ENCODE assay signal across 8 cellular contexts in the genomic region with DNA sequence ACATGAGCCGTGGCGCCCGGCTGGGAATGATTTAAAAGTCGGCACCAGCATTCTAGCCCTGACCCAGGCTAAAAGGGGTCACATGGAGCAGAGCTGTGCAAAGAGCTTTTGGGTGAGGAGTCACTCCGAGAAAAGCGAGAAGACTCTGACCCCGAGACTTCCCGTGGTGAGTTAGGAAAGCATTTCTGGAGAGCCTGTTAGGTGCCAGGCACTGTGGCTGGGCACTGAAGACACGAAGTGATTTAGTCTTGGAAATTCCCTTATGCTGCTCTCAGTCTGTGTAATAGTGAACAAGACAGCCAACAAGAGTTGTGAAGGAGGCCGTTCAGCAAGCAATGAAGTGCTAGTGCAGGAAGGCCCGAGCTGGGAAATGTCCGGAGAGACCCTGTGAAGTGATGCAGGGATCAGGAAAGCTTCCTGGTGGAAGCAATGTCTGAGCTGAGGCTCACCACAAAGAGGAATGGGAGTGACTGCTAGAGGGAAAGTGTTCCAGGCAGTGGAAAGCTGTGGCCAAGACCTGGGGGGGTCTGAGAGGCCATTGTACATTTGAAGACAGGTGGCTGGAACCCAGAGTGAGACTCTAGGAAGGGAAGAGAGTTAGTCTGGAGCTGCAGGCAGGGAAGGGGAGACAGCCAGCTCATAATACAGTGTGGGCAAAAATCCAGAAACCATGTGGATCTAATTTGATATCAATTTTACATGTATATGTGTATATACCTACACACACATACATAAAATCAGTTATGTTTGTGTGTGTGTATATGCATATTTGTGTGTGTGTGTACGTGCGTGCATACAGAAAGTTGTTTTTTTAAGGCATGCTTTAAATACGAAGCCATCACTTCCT. TPM values are rescaled to one million over a fixed set of nuclear protein-coding genes. Genes with fewer than 3 reads are reported as not detected.
DNase-seq lines count a peak whose midpoint lies in the region; ATAC-seq, FAIRE-seq and TF ChIP-seq lines count a peak whose summit lies in the region.

No MANE protein-coding gene starts in this region.

- TF ChIP-seq EP300 in A549 (IDR thresholded peaks at IDR 0.05) (no peak), K562 (IDR thresholded peaks at IDR 0.05; ENCODE audit: low read length) (no peak)

- H3K79me2 ChIP-seq in H9 (ENCODE audit: insufficient read depth, low read length) (peaks cover 18% of the 10 kb centered on the region; the same call in 1 of the 2 replicates), K562 (ENCODE audit: control insufficient read depth, insufficient read depth, low read length) (peaks cover 83% of the 10 kb centered on the region)

- no peak for ATAC-seq in A549
- no peak for ATAC-seq in K562
- peak in 1 of 2 donors; percentile 13 for ATAC-seq in natural killer cell treated with Interleukin-12 subunit alpha and Interleukin-12 subunit beta and Interleukin-15 and Interleukin-18, amount 100 ng/mL, for 72 hours
- ATAC-seq in HG02852 (IDR thresholded peaks at IDR 0.05; ENCODE audit: unreplicated experiment) = no peak
- no peak for ATAC-seq in HG03520 (IDR thresholded peaks at IDR 0.05; ENCODE audit: unreplicated experiment)

- H3K9ac ChIP-seq in H9 (ENCODE audit: extremely low read depth, insufficient read length, low read length) (no peak overlapping the region), K562 (ENCODE audit: insufficient read depth in 1 of 2, low read depth in 2 of 2, low read length in 2 of 2) (peak overlapping the region in 1 of 2 experiments; percentile 3; a peak in 2 of 4 replicates)

- WGBS in A549 (ENCODE audit: missing lambda C conversion rate) = 78% methylated on average over 15 of the region's 15 CpGs
- WGBS in H9 (ENCODE audit: extremely low coverage, insufficient read length, low lambda C conversion rate) = no CpG with 5 or more reads among the region's 15 CpGs
- WGBS in K562 (ENCODE audit: insufficient coverage, low coverage, missing lambda C conversion rate) = 87% methylated on average over 15 of the region's 15 CpGs

- no peak overlapping the region for H2BK120ac ChIP-seq in H9 (ENCODE audit: low read depth, low read length, poor library complexity, severe bottlenecking)

- no peak overlapping the region for H2BK5ac ChIP-seq in H9 (ENCODE audit: insufficient read length, low read length)

- H3K4me2 ChIP-seq in A549 = 0 out of 3 replicates have a peak overlapping the region, but pooled peaks have one; percentile 20
- H3K4me2 ChIP-seq in H9 (ENCODE audit: insufficient read depth, insufficient read length, low read length) = no peak overlapping the region
- H3K4me2 ChIP-seq in K562 (ENCODE audit: insufficient read depth, low read length) = no peak overlapping the region

- no peak overlapping the region for H2BK20ac ChIP-seq in H9 (ENCODE audit: low read depth, low read length, poor library complexity, severe bottlenecking)

- H3K4me3 Mint-ChIP-seq in H9 = no peak overlapping the region
- H3K4me3 Mint-ChIP-seq in natural killer cell treated with Interleukin-12 subunit alpha and Interleukin-12 subunit beta and Interleukin-15 and Interleukin-18, amount 100 ng/mL, for 72 hours = peak overlapping the region; percentile 91

- H3K4me1 ChIP-seq in A549 (peaks cover 53% of the 10 kb centered on the region), H9 (ENCODE audit: insufficient read depth, low read length) (peaks cover 12% of the 10 kb centered on the region; the same call in 1 of the 2 replicates), K562 (replicated peaks in 1 of 2; ENCODE audit: control insufficient read depth in 2 of 2, insufficient read depth in 2 of 2, low read length in 2 of 2) (peaks cover 34 to 41% of the 10 kb centered on the region in 2 experiments)

- peaks cover 58 to 61% of the 10 kb centered on the region in 2 experiments for H3K4me1 Mint-ChIP-seq in H9
- peaks cover 80 to 87% of the 10 kb centered on the region in 2 donors for H3K4me1 Mint-ChIP-seq in natural killer cell treated with Interleukin-12 subunit alpha and Interleukin-12 subunit beta and Interleukin-15 and Interleukin-18, amount 100 ng/mL, for 72 hours (ENCODE audit: low read depth in 2 of 2)

- H3K27me3 ChIP-seq in H9 (ENCODE audit: insufficient read depth, low read length) (no peaks in the 10 kb centered on the region), K562 (ENCODE audit: control insufficient read depth in 2 of 2, insufficient read depth in 2 of 2, low read length in 2 of 2) (no peaks in the 10 kb centered on the region)

- peaks cover 13% of the 10 kb centered on the region for H3K79me1 ChIP-seq in H9 (ENCODE audit: insufficient read depth, low read depth, low read length, poor library complexity, severe bottlenecking)

- H3K9me1 ChIP-seq in K562 (ENCODE audit: control insufficient read depth, insufficient read depth, low read length) = no peaks in the 10 kb centered on the region

- TF ChIP-seq CTCF in A549 (IDR thresholded peaks at IDR 0.05) (no peak), H9 (conservative IDR thresholded peaks at IDR 0.05) (no peak), K562 (IDR thresholded peaks at IDR 0.05 in 2 of 3, conservative IDR thresholded peaks at IDR 0.05 in 1 of 3; ENCODE audit: insufficient read depth in 2 of 3, low read depth in 1 of 3, low read length in 3 of 3) (no peak)

- DNase-seq in A549 (ENCODE audit: low read depth in 1 of 2, low spot score in 1 of 2) (no peak), H9 (no peak), K562 (ENCODE audit: extremely low read depth in 1 of 4, low spot score in 3 of 4) (no peak), NCI-H526 (lab: John Stamatoyannopoulos, UW) (no peak), NCI-H2227 (lab: John Stamatoyannopoulos, UW; ENCODE audit: unreplicated experiment) (no peak)
- DNase-seq in natural killer cell treated with Interleukin-12 subunit alpha and Interleukin-12 subunit beta and Interleukin-15 and Interleukin-18, amount 100 ng/mL, for 72 hours (ENCODE audit: low spot score) = peak; percentile 69

- in situ Hi-C loops in K562 (cut with MboI) = no loop called here

- no peak overlapping the region for H3T11ph ChIP-seq in H9 (ENCODE audit: low read length)

- H4K8ac ChIP-seq in H9 (replicated peaks; ENCODE audit: insufficient read length, low read depth, low read length) = no peak overlapping the region

- H3K9me3 ChIP-seq in A549 (no peaks in the 10 kb centered on the region), H9 (ENCODE audit: control insufficient read depth, low read depth, low read length) (no peaks in the 10 kb centered on the region), K562 (replicated peaks; ENCODE audit: control insufficient read depth, insufficient read depth, low read depth, low read length) (no peaks in the 10 kb centered on the region)

- BruUV-seq in K562 (replicated peaks; lab: Mats Ljungman, UMichigan) = no TSS peak

- no peak for TF ChIP-seq POLR2A in A549 (IDR thresholded peaks at IDR 0.05; ENCODE audit: low read length)
- TF ChIP-seq POLR2A in K562 (conservative IDR thresholded peaks at IDR 0.05) = no peak

- H3K9me3 Mint-ChIP-seq in H9 = no peaks in the 10 kb centered on the region
- H3K9me3 Mint-ChIP-seq in natural killer cell treated with Interleukin-12 subunit alpha and Interleukin-12 subunit beta and Interleukin-15 and Interleukin-18, amount 100 ng/mL, for 72 hours = no peaks in the 10 kb centered on the region

- no peak overlapping the region for H3K18ac ChIP-seq in H9 (ENCODE audit: insufficient read length, low read depth, low read length)

- peaks cover 40% of the 10 kb centered on the region; the same call in 2 of the 3 replicates for H3K36me3 ChIP-seq in K562 (ENCODE audit: control insufficient read depth, insufficient read depth, low read length)

- H3K23me2 ChIP-seq in H9 (ENCODE audit: insufficient read length, low read depth, low read length, poor library complexity, severe bottlenecking) = no peaks in the 10 kb centered on the region

- no peak overlapping the region for H3K4me3 ChIP-seq in A549
- H3K4me3 ChIP-seq in K562 = no peak overlapping the region

- POLR2A ChIA-PET in A549 (lab: Yijun Ruan, JAX) (no interaction called here), K562 (lab: Yijun Ruan, JAX) (interaction anchor here (0.6 to 1.2 kb wide), 4 partner anchors 8 to 91 kb away, joined by 3 to 6 read pairs (median 4); no protein-coding TSS in a partner anchor)

- H3K56ac ChIP-seq in H9 (ENCODE audit: insufficient read length, low read depth, low read length) = no peak overlapping the region

- no peak overlapping the region for H2BK15ac ChIP-seq in H9 (ENCODE audit: low read depth, low read length)

- no peak overlapping the region for H2BK12ac ChIP-seq in H9 (ENCODE audit: insufficient read length, low read depth, low read length)

- no peak for FAIRE-seq in A549 (lab: Jason Lieb, UNC)
- no peak for FAIRE-seq in K562 (lab: Jason Lieb, UNC)

- no peak overlapping the region for H3K14ac ChIP-seq in H9 (ENCODE audit: insufficient read depth, low read length)

- H3K36me3 Mint-ChIP-seq in H9 (ENCODE audit: insufficient read depth in 1 of 3, low read depth in 3 of 3) = peaks cover 0 to 3% (median 3%) of the 10 kb centered on the region in 3 experiments; a peak in 4 of 7 replicates
- H3K36me3 Mint-ChIP-seq in natural killer cell treated with Interleukin-12 subunit alpha and Interleukin-12 subunit beta and Interleukin-15 and Interleukin-18, amount 100 ng/mL, for 72 hours = no peaks in the 10 kb centered on the region

- no peaks in the 10 kb centered on the region for H3K27me3 Mint-ChIP-seq in H9 (ENCODE audit: low read depth)
- no peaks in the 10 kb centered on the region for H3K27me3 Mint-ChIP-seq in natural killer cell treated with Interleukin-12 subunit alpha and Interleukin-12 subunit beta and Interleukin-15 and Interleukin-18, amount 100 ng/mL, for 72 hours

- H3K23ac ChIP-seq in H9 (ENCODE audit: insufficient read length, low read depth, low read length) = no peak overlapping the region

- no peak overlapping the region for H4K91ac ChIP-seq in H9 (ENCODE audit: insufficient read length, low read depth, low read length)

- H4K5ac ChIP-seq in H9 (ENCODE audit: insufficient read length, low read depth, low read length) = no peak overlapping the region

- H4K20me1 ChIP-seq in H9 (ENCODE audit: control insufficient read depth, insufficient read depth, insufficient read length) (no peaks in the 10 kb centered on the region), K562 (replicated peaks; ENCODE audit: control insufficient read depth, insufficient read depth, low read length) (peaks cover 3% of the 10 kb centered on the region; the same call in 1 of the 2 replicates)

- H2AK5ac ChIP-seq in H9 (ENCODE audit: insufficient read length, low read length) = no peak overlapping the region

- no peak overlapping the region for H3K4ac ChIP-seq in H9 (ENCODE audit: low read depth, low read length)

- no peak overlapping the region for H2AFZ ChIP-seq in H9 (ENCODE audit: low read length)
- H2AFZ ChIP-seq in K562 (ENCODE audit: low read depth, low read length) = no peak overlapping the region

- CTCF ChIA-PET in A549 (lab: Yijun Ruan, JAX) (interaction anchor here (0.7 to 1.5 kb wide), 7 partner anchors 13 to 1110 kb away, joined by 3 to 4 read pairs (median 3); no protein-coding TSS in a partner anchor), K562 (lab: Yijun Ruan, JAX; ENCODE audit: low intra/inter-chr PET ratio) (interaction anchor here (0.9 kb wide), 1 partner anchor 103 kb away, joined by 3 read pairs; no protein-coding TSS in a partner anchor)

- H3K27ac ChIP-seq in A549 = peak overlapping the region in 1 of 2 experiments; percentile 20; a peak in 2 of 6 replicates
- H3K27ac ChIP-seq in H9 (ENCODE audit: insufficient read length, low read depth, low read length) = no peak overlapping the region
- peak overlapping the region; percentile 28; the same call in 1 of the 3 replicates for H3K27ac ChIP-seq in K562 (ENCODE audit: extremely low read depth, low read depth, low read length)

- no peak for TF ChIP-seq RAD21 in A549 (conservative IDR thresholded peaks at IDR 0.05 in 1 of 2, IDR thresholded peaks at IDR 0.05 in 1 of 2)
- no peak for TF ChIP-seq RAD21 in K562 (CRISPR knock-in tag; conservative IDR thresholded peaks at IDR 0.05 in 1 of 2, IDR thresholded peaks at IDR 0.05 in 1 of 2)

- intact Hi-C loops in K562 (cut with micrococcal nuclease) = no loop called here

- peak overlapping the region in 2 of 3 experiments; percentile 79 to 86; a peak in 4 of 7 replicates for H3K27ac Mint-ChIP-seq in H9
- H3K27ac Mint-ChIP-seq in natural killer cell treated with Interleukin-12 subunit alpha and Interleukin-12 subunit beta and Interleukin-15 and Interleukin-18, amount 100 ng/mL, for 72 hours = peak overlapping the region; percentile 73 to 84

RNA-seq across cellular contexts. Expression of gene MARK2, which starts 31.7 kb away (rescaled TPM):
- polyA plus RNA-seq in A549 (2011; rRNA removed) (24.7 and 28.4 TPM in 2 replicates), A549 (2017; fragmentation: RNase III; extraction: RNeasy Plus Mini Kit Qiagen cat#74134 plus additional on column Dnase treatment) (19.7 to 20.4 TPM (median 20.2 TPM) in 3 replicates), K562 (2011; rRNA removed) (13.8 and 18.5 TPM in 2 replicates), K562 (2014; fragmentation: Illumina TruSeq; extraction: Trizol) (25.4 and 27.5 TPM in 2 replicates), K562 (2014; fragmentation: Nextera tagmentation; extraction: Ambion mirVana) (under 1 TPM; 0.32 to 0.45 TPM), K562 (2014; rRNA removed) (20.9 and 23.0 TPM in 2 replicates)
- polyA plus RNA-seq in A549 (2012; cell fraction: cytosol; rRNA removed) = 24.2 and 26.6 TPM in 2 replicates
- 23.9 and 29.8 TPM in 2 replicates for polyA plus RNA-seq in A549 (2012; cell fraction: nucleus; rRNA removed)
- 18.8 and 26.9 TPM in 2 replicates for polyA minus RNA-seq in A549 (2011; rRNA and poly(A)+ RNA removed)
- total RNA-seq in H9 (2021) (45.7 and 49.6 TPM in 2 replicates), K562 (2014; rRNA removed) (17.8 and 25.4 TPM in 2 replicates), K562 (2014; rRNA removed; fragmentation: Illumina TruSeq; extraction: Trizol) (12.1 and 13.8 TPM in 2 replicates), K562 (2015; rRNA removed; fragmentation: Illumina TruSeq; extraction: Trizol) (15.1 and 17.4 TPM in 2 replicates), K562 (2021) (36.3 and 43.5 TPM in 2 replicates)
- total RNA-seq in K562 (2011; cell fraction: chromatin; rRNA removed; ENCODE audit: low replicate concordance) = 57.5 and 86.5 TPM in 2 replicates
- total RNA-seq in K562 (2011; cell fraction: nucleolus; rRNA removed) = 42.0 and 48.9 TPM in 2 replicates
- total RNA-seq in K562 (2011; cell fraction: nucleoplasm; rRNA removed) = 51.4 and 63.0 TPM in 2 replicates
- polyA plus RNA-seq in K562 (2011; cell fraction: cytosol; rRNA removed) = 13.0 and 20.1 TPM in 2 replicates
- 19.9 and 32.0 TPM in 2 replicates for polyA plus RNA-seq in K562 (2011; cell fraction: nucleus; rRNA removed)
- polyA plus RNA-seq in K562 (2012) = 22.5 and 23.3 TPM in 2 replicates
- polyA minus RNA-seq in K562 (2011; rRNA and poly(A)+ RNA removed) = 18.7 and 19.8 TPM in 2 replicates
- 24.5 TPM in 2 replicates for polyA minus RNA-seq in K562 (2011; cell fraction: cytosol; rRNA and poly(A)+ RNA removed)
- 13.2 and 17.1 TPM in 2 replicates for polyA minus RNA-seq in K562 (2011; cell fraction: nucleus; rRNA and poly(A)+ RNA removed)
- 10 to 100 TPM; 54.9 to 68.5 TPM for total RNA-seq in natural killer cell treated with Interleukin-12 subunit alpha and Interleukin-12 subunit beta and Interleukin-15 and Interleukin-18, amount 100 ng/mL, for 72 hours

RNA-seq across cellular contexts. Expression of gene RCOR2, which starts 46.4 kb away (rescaled TPM):
- 1.8 and 2.5 TPM in 2 replicates for polyA plus RNA-seq in A549 (2011; rRNA removed)
- polyA plus RNA-seq in A549 (2012; cell fraction: cytosol; rRNA removed) = 1.4 and 2.0 TPM in 2 replicates
- polyA plus RNA-seq in A549 (2012; cell fraction: nucleus; rRNA removed) = 1.8 and 1.9 TPM in 2 replicates
- 0.46 to 0.82 TPM (median 0.58 TPM) in 3 replicates for polyA plus RNA-seq in A549 (2017; fragmentation: RNase III; extraction: RNeasy Plus Mini Kit Qiagen cat#74134 plus additional on column Dnase treatment)
- polyA minus RNA-seq in A549 (2011; rRNA and poly(A)+ RNA removed) = 3.0 and 3.4 TPM in 2 replicates
- 117 and 118 TPM in 2 replicates for total RNA-seq in H9 (2021)
- total RNA-seq in K562 (2011; cell fraction: chromatin; rRNA removed; ENCODE audit: low replicate concordance) = 3.6 and 8.3 TPM in 2 replicates
- 7.8 and 8.3 TPM in 2 replicates for total RNA-seq in K562 (2011; cell fraction: nucleolus; rRNA removed)
- 2.8 and 3.3 TPM in 2 replicates for total RNA-seq in K562 (2011; cell fraction: nucleoplasm; rRNA removed)
- 3.6 and 3.7 TPM in 2 replicates for total RNA-seq in K562 (2014; rRNA removed)
- 0.83 and 1.4 TPM in 2 replicates for total RNA-seq in K562 (2014; rRNA removed; fragmentation: Illumina TruSeq; extraction: Trizol)
- 2.2 and 2.4 TPM in 2 replicates for total RNA-seq in K562 (2015; rRNA removed; fragmentation: Illumina TruSeq; extraction: Trizol)
- total RNA-seq in K562 (2021) = 5.3 and 6.5 TPM in 2 replicates
- 2.0 and 4.0 TPM in 2 replicates for polyA plus RNA-seq in K562 (2011; rRNA removed)
- 1.9 and 2.8 TPM in 2 replicates for polyA plus RNA-seq in K562 (2011; cell fraction: cytosol; rRNA removed)
- 8.3 and 8.7 TPM in 2 replicates for polyA plus RNA-seq in K562 (2011; cell fraction: nucleus; rRNA removed)
- polyA plus RNA-seq in K562 (2012) = 2.8 and 3.3 TPM in 2 replicates
- 2.6 and 3.4 TPM in 2 replicates for polyA plus RNA-seq in K562 (2014; fragmentation: Illumina TruSeq; extraction: Trizol)
- polyA plus RNA-seq in K562 (2014; fragmentation: Nextera tagmentation; extraction: Ambion mirVana) = under 1 TPM in 1 of 2 experiments, not detected in 1; 0.04 TPM
- 2.8 and 4.2 TPM in 2 replicates for polyA plus RNA-seq in K562 (2014; rRNA removed)
- 1.6 and 2.9 TPM in 2 replicates for polyA minus RNA-seq in K562 (2011; rRNA and poly(A)+ RNA removed)
- 2.0 and 4.6 TPM in 2 replicates for polyA minus RNA-seq in K562 (2011; cell fraction: cytosol; rRNA and poly(A)+ RNA removed)
- 1.9 and 2.6 TPM in 2 replicates for polyA minus RNA-seq in K562 (2011; cell fraction: nucleus; rRNA and poly(A)+ RNA removed)
- not detected for total RNA-seq in natural killer cell treated with Interleukin-12 subunit alpha and Interleukin-12 subunit beta and Interleukin-15 and Interleukin-18, amount 100 ng/mL, for 72 hours

RNA-seq across cellular contexts. Expression of gene SPINDOC, which starts 57.3 kb away (rescaled TPM):
- 15.6 and 17.6 TPM in 2 replicates for polyA plus RNA-seq in A549 (2011; rRNA removed)
- polyA plus RNA-seq in A549 (2012; cell fraction: cytosol; rRNA removed) = 46.0 and 55.7 TPM in 2 replicates
- polyA plus RNA-seq in A549 (2012; cell fraction: nucleus; rRNA removed) = 38.7 and 42.5 TPM in 2 replicates
- 30.4 to 34.8 TPM (median 32.1 TPM) in 3 replicates for polyA plus RNA-seq in A549 (2017; fragmentation: RNase III; extraction: RNeasy Plus Mini Kit Qiagen cat#74134 plus additional on column Dnase treatment)
- 7.0 and 9.2 TPM in 2 replicates for polyA minus RNA-seq in A549 (2011; rRNA and poly(A)+ RNA removed)
- total RNA-seq in H9 (2021) = 121 TPM in 2 replicates
- total RNA-seq in K562 (2011; cell fraction: chromatin; rRNA removed; ENCODE audit: low replicate concordance) = 22.0 and 38.1 TPM in 2 replicates
- 26.2 and 28.3 TPM in 2 replicates for total RNA-seq in K562 (2011; cell fraction: nucleolus; rRNA removed)
- total RNA-seq in K562 (2011; cell fraction: nucleoplasm; rRNA removed) = 23.4 and 29.6 TPM in 2 replicates
- total RNA-seq in K562 (2014; rRNA removed) = 36.3 and 39.3 TPM in 2 replicates
- 11.5 and 11.8 TPM in 2 replicates for total RNA-seq in K562 (2014; rRNA removed; fragmentation: Illumina TruSeq; extraction: Trizol)
- total RNA-seq in K562 (2015; rRNA removed; fragmentation: Illumina TruSeq; extraction: Trizol) = 31.4 and 31.9 TPM in 2 replicates
- total RNA-seq in K562 (2021) = 33.0 and 35.3 TPM in 2 replicates
- 15.1 and 16.9 TPM in 2 replicates for polyA plus RNA-seq in K562 (2011; rRNA removed)
- polyA plus RNA-seq in K562 (2011; cell fraction: cytosol; rRNA removed) = 18.9 and 34.3 TPM in 2 replicates
- polyA plus RNA-seq in K562 (2011; cell fraction: nucleus; rRNA removed) = 17.4 and 25.9 TPM in 2 replicates
- 29.5 and 34.3 TPM in 2 replicates for polyA plus RNA-seq in K562 (2012)
- 19.6 and 26.5 TPM in 2 replicates for polyA plus RNA-seq in K562 (2014; fragmentation: Illumina TruSeq; extraction: Trizol)
- polyA plus RNA-seq in K562 (2014; fragmentation: Nextera tagmentation; extraction: Ambion mirVana) = under 1 TPM; 0.70 to 0.95 TPM
- 35.0 and 38.6 TPM in 2 replicates for polyA plus RNA-seq in K562 (2014; rRNA removed)
- polyA minus RNA-seq in K562 (2011; rRNA and poly(A)+ RNA removed) = 4.3 and 4.6 TPM in 2 replicates
- polyA minus RNA-seq in K562 (2011; cell fraction: cytosol; rRNA and poly(A)+ RNA removed) = 10.5 and 11.5 TPM in 2 replicates
- polyA minus RNA-seq in K562 (2011; cell fraction: nucleus; rRNA and poly(A)+ RNA removed) = 7.0 and 7.8 TPM in 2 replicates
- total RNA-seq in natural killer cell treated with Interleukin-12 subunit alpha and Interleukin-12 subunit beta and Interleukin-15 and Interleukin-18, amount 100 ng/mL, for 72 hours = 10 to 100 TPM; 34.3 to 65.1 TPM

Comparison
In these comparisons a context has a peak if more than half of its experiments do, and no peak if none do; other contexts are left out.
1. RNA of gene RCOR2, which starts 46.4 kb away (total RNA-seq): 117 to 118 TPM in H9; 0.83 to 8.3 TPM in K562 and not detected in natural killer cell treated with Interleukin-12 subunit alpha and Interleukin-12 subunit beta and Interleukin-15 and Interleukin-18, amount 100 ng/mL, for 72 hours; every median in the first group is over 10 times any median in the second.